Comparison of ENCODE assay signal across 1 cellular context in the genomic region with DNA sequence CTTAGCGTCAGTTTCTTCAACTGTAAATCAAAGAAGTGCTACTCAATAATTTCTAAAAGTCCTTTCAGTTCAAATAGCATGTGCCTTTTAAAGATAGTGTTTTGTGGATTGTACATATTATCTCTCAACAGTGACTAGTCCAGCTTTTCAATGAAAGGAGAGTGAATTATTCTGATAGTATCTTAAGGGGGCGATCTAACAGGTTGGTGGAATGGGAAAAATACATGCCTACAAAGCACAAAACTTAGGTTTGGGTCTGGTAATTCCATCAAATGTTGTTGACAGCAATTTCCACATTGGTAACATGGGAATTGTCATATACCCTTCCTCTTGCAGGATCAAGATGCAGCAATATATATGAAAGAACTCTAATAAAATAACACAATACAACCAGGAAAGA.
TF ChIP-seq lines count a peak whose summit lies in the region.

No MANE protein-coding gene starts in this region.

TF ChIP-seq in GM23338, 12 proteins besides CTCF, POLR2A, EP300 and RAD21 (continued from another document):
- TF ChIP-seq, protein P1, sequence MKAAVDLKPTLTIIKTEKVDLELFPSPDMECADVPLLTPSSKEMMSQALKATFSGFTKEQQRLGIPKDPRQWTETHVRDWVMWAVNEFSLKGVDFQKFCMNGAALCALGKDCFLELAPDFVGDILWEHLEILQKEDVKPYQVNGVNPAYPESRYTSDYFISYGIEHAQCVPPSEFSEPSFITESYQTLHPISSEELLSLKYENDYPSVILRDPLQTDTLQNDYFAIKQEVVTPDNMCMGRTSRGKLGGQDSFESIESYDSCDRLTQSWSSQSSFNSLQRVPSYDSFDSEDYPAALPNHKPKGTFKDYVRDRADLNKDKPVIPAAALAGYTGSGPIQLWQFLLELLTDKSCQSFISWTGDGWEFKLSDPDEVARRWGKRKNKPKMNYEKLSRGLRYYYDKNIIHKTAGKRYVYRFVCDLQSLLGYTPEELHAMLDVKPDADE (IDR thresholded peaks at IDR 0.05): no peak
- TF ChIP-seq NANOG (IDR thresholded peaks at IDR 0.05; ENCODE audit: borderline replicate concordance): no peak
- TF ChIP-seq, protein P2, sequence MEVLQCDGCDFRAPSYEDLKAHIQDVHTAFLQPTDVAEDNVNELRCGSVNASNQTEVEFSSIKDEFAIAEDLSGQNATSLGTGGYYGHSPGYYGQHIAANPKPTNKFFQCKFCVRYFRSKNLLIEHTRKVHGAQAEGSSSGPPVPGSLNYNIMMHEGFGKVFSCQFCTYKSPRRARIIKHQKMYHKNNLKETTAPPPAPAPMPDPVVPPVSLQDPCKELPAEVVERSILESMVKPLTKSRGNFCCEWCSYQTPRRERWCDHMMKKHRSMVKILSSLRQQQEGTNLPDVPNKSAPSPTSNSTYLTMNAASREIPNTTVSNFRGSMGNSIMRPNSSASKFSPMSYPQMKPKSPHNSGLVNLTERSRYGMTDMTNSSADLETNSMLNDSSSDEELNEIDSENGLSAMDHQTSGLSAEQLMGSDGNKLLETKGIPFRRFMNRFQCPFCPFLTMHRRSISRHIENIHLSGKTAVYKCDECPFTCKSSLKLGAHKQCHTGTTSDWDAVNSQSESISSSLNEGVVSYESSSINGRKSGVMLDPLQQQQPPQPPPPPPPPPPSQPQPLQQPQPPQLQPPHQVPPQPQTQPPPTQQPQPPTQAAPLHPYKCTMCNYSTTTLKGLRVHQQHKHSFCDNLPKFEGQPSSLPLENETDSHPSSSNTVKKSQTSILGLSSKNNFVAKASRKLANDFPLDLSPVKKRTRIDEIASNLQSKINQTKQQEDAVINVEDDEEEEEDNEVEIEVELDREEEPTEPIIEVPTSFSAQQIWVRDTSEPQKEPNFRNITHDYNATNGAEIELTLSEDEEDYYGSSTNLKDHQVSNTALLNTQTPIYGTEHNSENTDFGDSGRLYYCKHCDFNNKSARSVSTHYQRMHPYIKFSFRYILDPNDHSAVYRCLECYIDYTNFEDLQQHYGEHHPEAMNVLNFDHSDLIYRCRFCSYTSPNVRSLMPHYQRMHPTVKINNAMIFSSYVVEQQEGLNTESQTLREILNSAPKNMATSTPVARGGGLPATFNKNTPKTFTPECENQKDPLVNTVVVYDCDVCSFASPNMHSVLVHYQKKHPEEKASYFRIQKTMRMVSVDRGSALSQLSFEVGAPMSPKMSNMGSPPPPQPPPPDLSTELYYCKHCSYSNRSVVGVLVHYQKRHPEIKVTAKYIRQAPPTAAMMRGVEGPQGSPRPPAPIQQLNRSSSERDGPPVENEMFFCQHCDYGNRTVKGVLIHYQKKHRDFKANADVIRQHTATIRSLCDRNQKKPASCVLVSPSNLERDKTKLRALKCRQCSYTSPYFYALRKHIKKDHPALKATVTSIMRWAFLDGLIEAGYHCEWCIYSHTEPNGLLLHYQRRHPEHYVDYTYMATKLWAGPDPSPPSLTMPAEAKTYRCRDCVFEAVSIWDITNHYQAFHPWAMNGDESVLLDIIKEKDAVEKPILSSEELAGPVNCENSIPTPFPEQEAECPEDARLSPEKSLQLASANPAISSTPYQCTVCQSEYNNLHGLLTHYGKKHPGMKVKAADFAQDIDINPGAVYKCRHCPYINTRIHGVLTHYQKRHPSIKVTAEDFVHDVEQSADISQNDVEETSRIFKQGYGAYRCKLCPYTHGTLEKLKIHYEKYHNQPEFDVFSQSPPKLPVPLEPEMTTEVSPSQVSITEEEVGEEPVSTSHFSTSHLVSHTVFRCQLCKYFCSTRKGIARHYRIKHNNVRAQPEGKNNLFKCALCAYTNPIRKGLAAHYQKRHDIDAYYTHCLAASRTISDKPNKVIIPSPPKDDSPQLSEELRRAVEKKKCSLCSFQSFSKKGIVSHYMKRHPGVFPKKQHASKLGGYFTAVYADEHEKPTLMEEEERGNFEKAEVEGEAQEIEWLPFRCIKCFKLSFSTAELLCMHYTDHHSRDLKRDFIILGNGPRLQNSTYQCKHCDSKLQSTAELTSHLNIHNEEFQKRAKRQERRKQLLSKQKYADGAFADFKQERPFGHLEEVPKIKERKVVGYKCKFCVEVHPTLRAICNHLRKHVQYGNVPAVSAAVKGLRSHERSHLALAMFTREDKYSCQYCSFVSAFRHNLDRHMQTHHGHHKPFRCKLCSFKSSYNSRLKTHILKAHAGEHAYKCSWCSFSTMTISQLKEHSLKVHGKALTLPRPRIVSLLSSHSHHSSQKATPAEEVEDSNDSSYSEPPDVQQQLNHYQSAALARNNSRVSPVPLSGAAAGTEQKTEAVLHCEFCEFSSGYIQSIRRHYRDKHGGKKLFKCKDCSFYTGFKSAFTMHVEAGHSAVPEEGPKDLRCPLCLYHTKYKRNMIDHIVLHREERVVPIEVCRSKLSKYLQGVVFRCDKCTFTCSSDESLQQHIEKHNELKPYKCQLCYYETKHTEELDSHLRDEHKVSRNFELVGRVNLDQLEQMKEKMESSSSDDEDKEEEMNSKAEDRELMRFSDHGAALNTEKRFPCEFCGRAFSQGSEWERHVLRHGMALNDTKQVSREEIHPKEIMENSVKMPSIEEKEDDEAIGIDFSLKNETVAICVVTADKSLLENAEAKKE (CRISPR knock-in tag; IDR thresholded peaks at IDR 0.05): no peak
- no peak for TF ChIP-seq EZH2 (IDR thresholded peaks at IDR 0.05; ENCODE audit: low read depth, unreplicated experiment)
- TF ChIP-seq ZNF331 (CRISPR knock-in tag; IDR thresholded peaks at IDR 0.05; ENCODE audit: low read depth): no peak
- TF ChIP-seq ZNF114 (CRISPR knock-in tag; IDR thresholded peaks at IDR 0.05): no peak
- no peak for TF ChIP-seq JUNB (IDR thresholded peaks at IDR 0.05; ENCODE audit: unreplicated experiment)
- TF ChIP-seq POLR2AphosphoS5 (IDR thresholded peaks at IDR 0.05; ENCODE audit: low read depth): no peak
